9 cellular contexts compared by ENCODE assay signal in the genomic region with DNA sequence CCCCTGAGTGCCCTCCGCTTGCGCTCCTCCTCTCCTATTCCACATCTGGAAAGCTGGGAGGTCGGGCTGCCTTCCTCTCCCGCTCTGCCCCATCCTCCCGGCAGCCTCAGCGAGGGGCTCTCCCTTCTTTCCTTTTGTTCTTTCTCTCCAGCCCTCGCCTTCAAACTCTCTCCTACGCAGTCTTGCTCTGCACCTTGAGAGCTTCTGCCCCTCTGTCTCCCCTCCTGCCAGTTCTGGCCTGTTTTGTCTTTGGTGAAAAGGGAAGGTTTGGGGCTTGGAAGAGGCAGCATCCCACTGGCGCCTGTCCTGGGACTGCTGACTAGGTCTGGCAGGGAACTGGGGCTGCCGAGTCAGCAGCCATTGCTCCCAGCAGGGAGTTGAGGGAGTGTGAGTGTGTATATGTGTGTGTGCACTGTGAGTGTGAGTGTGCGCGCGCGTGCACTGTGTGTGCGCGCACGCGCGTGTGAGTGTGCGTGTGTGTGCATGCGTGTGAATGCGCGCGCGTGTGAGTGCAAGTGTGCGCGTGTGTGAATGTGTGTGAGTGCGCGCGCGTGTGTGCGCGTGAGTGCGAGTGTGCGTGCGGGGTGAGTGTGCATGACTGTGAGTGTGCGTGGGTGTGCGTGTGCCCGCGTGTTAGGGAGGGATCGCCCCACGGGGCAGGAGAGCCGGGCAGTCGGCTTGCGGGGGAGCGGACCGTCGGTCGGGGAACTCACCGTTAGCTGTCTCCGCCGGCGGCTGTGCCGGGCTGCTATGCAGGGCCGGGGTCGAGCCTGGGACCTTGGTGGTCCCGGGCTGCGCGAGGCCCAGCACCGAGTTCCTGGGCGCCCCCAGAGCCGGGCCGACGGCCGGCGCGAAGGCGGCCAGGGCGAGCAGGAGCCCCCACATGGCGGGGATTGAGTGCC. TPM values are rescaled to one million over a fixed set of nuclear protein-coding genes. Genes with fewer than 3 reads are reported as not detected.
DNase-seq lines count a peak whose midpoint lies in the region; ATAC-seq and TF ChIP-seq lines count a peak whose summit lies in the region.
"Had no signal": no experiment of that assay in that cellular context is flagged by ENCODE, and none has a peak within 500 bp of the region (broad histone marks: within the 10 kb centered on the region; RNA-seq: fewer than 3 reads in every experiment).

No MANE protein-coding gene starts in this region.

- CTCF ChIA-PET in Calu3 (lab: Charles Lee) = no interaction called here
- CTCF ChIA-PET in HEK293 (lab: Yijun Ruan, JAX) = interaction anchor here (0.6 to 1.2 kb wide), 4 partner anchors 30 to 1597 kb away, joined by 3 read pairs; no protein-coding TSS in a partner anchor

- no TSS peak for BruUV-seq in Calu3 (replicated peaks; lab: Mats Ljungman, UMichigan)

- intact Hi-C loops in Calu3 (cut with micrococcal nuclease; ENCODE audit: unreplicated experiment) = no loop called here

- peak overlapping the region; percentile 81 for H3K4me3 Mint-ChIP-seq in Calu3 (ENCODE audit: low read depth, unreplicated experiment)
- peak overlapping the region; percentile 85 for H3K4me3 Mint-ChIP-seq in activated T-helper 17 cell treated with anti-CD3 and anti-CD28 coated beads, Interleukin-2, amount 50 U/mL, for 72 hours

- no peaks in the 10 kb centered on the region for H3K9me3 ChIP-seq in HEK293 (ENCODE audit: control insufficient read depth, insufficient read depth, low read depth, low read length)
- H3K9me3 ChIP-seq in thoracic aorta = no peaks in the 10 kb centered on the region

- H3K4me1 ChIP-seq in HEK293 (ENCODE audit: control insufficient read depth, insufficient read depth, low read length) (0 out of 2 replicates have a peak, but pooled peaks cover 3% of the 10 kb centered on the region), thoracic aorta (ENCODE audit: control insufficient read depth in 1 of 2, low read depth in 2 of 2) (peaks cover 0 to 12% of the 10 kb centered on the region in 2 donors)

- peak; percentile 32 for ATAC-seq in activated T-helper 17 cell treated with anti-CD3 and anti-CD28 coated beads, Interleukin-2, amount 50 U/mL, for 72 hours (replicated peaks)
- no peak for ATAC-seq in thoracic aorta (ENCODE audit: insufficient number of reproducible peaks, low FRiP score, low read depth)

- no peak for TF ChIP-seq CTCF in Calu3 (IDR thresholded peaks at IDR 0.05; ENCODE audit: unreplicated experiment)
- TF ChIP-seq CTCF in HEK293 (tag by site-specific recombination; IDR thresholded peaks at IDR 0.05) = no peak
- no peak for TF ChIP-seq CTCF in thoracic aorta (IDR thresholded peaks at IDR 0.05)

- no peak overlapping the region for H3K27ac Mint-ChIP-seq in Calu3 (ENCODE audit: unreplicated experiment)
- peak overlapping the region; percentile 35 for H3K27ac Mint-ChIP-seq in activated T-helper 17 cell treated with anti-CD3 and anti-CD28 coated beads, Interleukin-2, amount 50 U/mL, for 72 hours

- no peak for DNase-seq in Calu3
- peak; percentile 62 for DNase-seq in iPS-NIHi7 (ENCODE audit: extremely low spot score)
- DNase-seq in thoracic aorta (ENCODE audit: low spot score) = no peak
- no peak for DNase-seq in middle frontal gyrus (ENCODE audit: extremely low spot score, low spot score)
- no peak for DNase-seq in mucosa of gallbladder (ENCODE audit: low spot score)
- no peak for DNase-seq in stimulated activated naive CD4-positive, alpha-beta T cell treated with Interleukin-2 at 50 U/mL for 16 hours (lab: John Stamatoyannopoulos, UW)

- peaks cover 7% of the 10 kb centered on the region for H3K36me3 Mint-ChIP-seq in Calu3 (ENCODE audit: insufficient read depth, unreplicated experiment)
- no peaks in the 10 kb centered on the region for H3K36me3 Mint-ChIP-seq in activated T-helper 17 cell treated with anti-CD3 and anti-CD28 coated beads, Interleukin-2, amount 50 U/mL, for 72 hours (ENCODE audit: low read depth)

- POLR2A ChIA-PET in HEK293 (lab: Yijun Ruan, JAX) = interaction anchor here (1.3 kb wide), 1 partner anchor 10 kb away, joined by 3 read pairs; no protein-coding TSS in a partner anchor

- no peak overlapping the region for H3K27ac ChIP-seq in HEK293 (ENCODE audit: extremely low read depth, low read depth, low read length)
- no peak overlapping the region for H3K27ac ChIP-seq in thoracic aorta
- H3K27ac ChIP-seq: KMS-11 had no signal

- H3K9me3 Mint-ChIP-seq in Calu3 (ENCODE audit: low read depth, unreplicated experiment) = no peaks in the 10 kb centered on the region
- H3K9me3 Mint-ChIP-seq in activated T-helper 17 cell treated with anti-CD3 and anti-CD28 coated beads, Interleukin-2, amount 50 U/mL, for 72 hours = no peaks in the 10 kb centered on the region

- H3K27me3 Mint-ChIP-seq in Calu3 (ENCODE audit: unreplicated experiment) = peaks cover 99% of the 10 kb centered on the region
- H3K27me3 Mint-ChIP-seq in activated T-helper 17 cell treated with anti-CD3 and anti-CD28 coated beads, Interleukin-2, amount 50 U/mL, for 72 hours = peaks cover 51% of the 10 kb centered on the region

- H3K4me3 ChIP-seq in HEK293 (ENCODE audit: low read depth, low read length) = peak overlapping the region; percentile 8
- H3K4me3 ChIP-seq in thoracic aorta = peak overlapping the region; percentile 45

- peaks cover 5% of the 10 kb centered on the region for H3K27me3 ChIP-seq in thoracic aorta (replicated peaks; ENCODE audit: insufficient read depth)

- peaks cover 20% of the 10 kb centered on the region for H3K4me1 Mint-ChIP-seq in Calu3 (ENCODE audit: low read depth, unreplicated experiment)
- H3K4me1 Mint-ChIP-seq in activated T-helper 17 cell treated with anti-CD3 and anti-CD28 coated beads, Interleukin-2, amount 50 U/mL, for 72 hours = peaks cover 21% of the 10 kb centered on the region

- peaks cover 0 to 17% of the 10 kb centered on the region in 2 experiments; a peak in 1 of 3 replicates for H3K36me3 ChIP-seq in HEK293 (ENCODE audit: control insufficient read depth in 2 of 2, insufficient read depth in 1 of 2, low read length in 2 of 2)
- H3K36me3 ChIP-seq in thoracic aorta = no peaks in the 10 kb centered on the region

TF ChIP-seq in HEK293, 187 proteins besides CTCF, POLR2A, EP300 and RAD21 (continues in another document):
- TF ChIP-seq KLF16 (tag by site-specific recombination; IDR thresholded peaks at IDR 0.05) = no peak
- TF ChIP-seq ZFP3 (tag by site-specific recombination; IDR thresholded peaks at IDR 0.05; ENCODE audit: low read depth) = no peak
- TF ChIP-seq ZBTB17 (tag by site-specific recombination; IDR thresholded peaks at IDR 0.05) = no peak
- TF ChIP-seq ZNF530 (tag by site-specific recombination; IDR thresholded peaks at IDR 0.05; ENCODE audit: low read depth) = no peak

RNA-seq across cellular contexts. Expression of a gene that starts 0.5 kb away (rescaled TPM):
- total RNA-seq in Calu3 (2022) (0.14 and 0.29 TPM in 2 replicates), thoracic aorta (not detected), mucosa of gallbladder (6.8 TPM)
- under 1 TPM; 0.63 to 0.69 TPM for total RNA-seq in activated T-helper 17 cell treated with anti-CD3 and anti-CD28 coated beads, Interleukin-2, amount 50 U/mL, for 72 hours

RNA-seq across cellular contexts. Expression of a gene that starts 14.8 kb away (rescaled TPM):
- total RNA-seq in Calu3 (2022) (not detected in 2 replicates), thoracic aorta (not detected), mucosa of gallbladder (not detected)
- total RNA-seq in activated T-helper 17 cell treated with anti-CD3 and anti-CD28 coated beads, Interleukin-2, amount 50 U/mL, for 72 hours = not detected

RNA-seq across cellular contexts. Expression of a gene that starts 16.2 kb away (rescaled TPM):
- total RNA-seq in Calu3 (2022) (not detected in 2 replicates), thoracic aorta (not detected), mucosa of gallbladder (not detected)
- not detected for total RNA-seq in activated T-helper 17 cell treated with anti-CD3 and anti-CD28 coated beads, Interleukin-2, amount 50 U/mL, for 72 hours

RNA-seq across cellular contexts. Expression of a gene that starts 40.5 kb away (rescaled TPM):
- total RNA-seq in Calu3 (2022) (26.9 and 27.1 TPM in 2 replicates), thoracic aorta (10 to 100 TPM; 40.6 to 44.3 TPM), mucosa of gallbladder (48.8 TPM)
- total RNA-seq in activated T-helper 17 cell treated with anti-CD3 and anti-CD28 coated beads, Interleukin-2, amount 50 U/mL, for 72 hours = 10 to 100 TPM; 15.0 to 38.5 TPM

RNA-seq across cellular contexts. Expression of a gene that starts 40.6 kb away (rescaled TPM):
- total RNA-seq in Calu3 (2022) (22.2 and 25.9 TPM in 2 replicates), thoracic aorta (10 to 100 TPM; 21.8 to 24.2 TPM), mucosa of gallbladder (43.2 TPM)
- total RNA-seq in activated T-helper 17 cell treated with anti-CD3 and anti-CD28 coated beads, Interleukin-2, amount 50 U/mL, for 72 hours = 10 to 100 TPM; 37.2 to 45.4 TPM
